12 cellular contexts compared by ENCODE assay signal in genomic region chr1:198024782-198025181, GRCh38.
DNase-seq lines count a peak whose midpoint lies in the region; ATAC-seq and TF ChIP-seq lines count a peak whose summit lies in the region.
"Had no signal": no experiment of that assay in that cellular context is flagged by ENCODE, and none has a peak within 500 bp of the region (broad histone marks: within the 10 kb centered on the region; RNA-seq: fewer than 3 reads in every experiment).

No MANE protein-coding gene starts in this region.

- TF ChIP-seq CTCF in tibial artery (IDR thresholded peaks at IDR 0.05) (no peak), CD14-positive monocyte (IDR thresholded peaks at IDR 0.05) (no peak)

- H3K27me3 ChIP-seq in GM23248 (replicated peaks; ENCODE audit: insufficient read depth) (no peaks in the 10 kb centered on the region), tibial artery (no peaks in the 10 kb centered on the region)
- H3K27me3 ChIP-seq: adrenal gland had no signal

- peaks cover 0 to 6% (median 2%) of the 10 kb centered on the region in 7 donors for H3K9me3 Mint-ChIP-seq in CD14-positive monocyte

- no peaks in the 10 kb centered on the region for H3K4me1 Mint-ChIP-seq in CD14-positive monocyte

- no peak overlapping the region for H3K9ac ChIP-seq in GM23248

- H4K20me1 ChIP-seq in GM23248 (ENCODE audit: insufficient read depth): no peaks in the 10 kb centered on the region

- DNase-seq in AG20443 (ENCODE audit: low spot score): peak; percentile 15
- DNase-seq in GM23248: peak; percentile 61
- peak; percentile 1 to 13 for DNase-seq in SHP77 (lab: John Stamatoyannopoulos, UW)
- peak; percentile 32 for DNase-seq in iPS-NIHi7 (ENCODE audit: extremely low spot score)
- DNase-seq in HK-2 (ENCODE audit: unreplicated experiment): no peak
- DNase-seq in tibial artery: no peak
- no peak for DNase-seq in CD14-positive monocyte (ENCODE audit: low spot score)
- DNase-seq: C1 segment of cervical spinal cord, islet precursor cell, SIG-M5 had no signal

- no peak overlapping the region for H3K4me3 Mint-ChIP-seq in CD14-positive monocyte

- no peaks in the 10 kb centered on the region for H3F3A ChIP-seq in GM23248 (ENCODE audit: insufficient read depth)

- in situ Hi-C loops in GM23248 (cut with MboI): no loop called here

- no peak for ATAC-seq in HG03108 (IDR thresholded peaks at IDR 0.05; ENCODE audit: unreplicated experiment)

- H3K27me3 Mint-ChIP-seq in CD14-positive monocyte (ENCODE audit: low read depth in 3 of 3): peaks cover 0 to 2% (median 0%) of the 10 kb centered on the region in 3 donors

- H3K36me3 ChIP-seq in GM23248 (ENCODE audit: low read depth) (no peaks in the 10 kb centered on the region), tibial artery (no peaks in the 10 kb centered on the region)
- H3K36me3 ChIP-seq: adrenal gland had no signal

- H3K27ac ChIP-seq in GM23248 (no peak overlapping the region), tibial artery (no peak overlapping the region)
- H3K27ac ChIP-seq: adrenal gland had no signal

- no peak overlapping the region for H3K4me2 ChIP-seq in GM23248 (ENCODE audit: unreplicated experiment)

- no peaks in the 10 kb centered on the region for H3K79me2 ChIP-seq in GM23248 (ENCODE audit: insufficient read depth)

- H3K9me3 ChIP-seq in GM23248 (ENCODE audit: low read depth): no peaks in the 10 kb centered on the region
- no peaks in the 10 kb centered on the region for H3K9me3 ChIP-seq in tibial artery
- H3K9me3 ChIP-seq: adrenal gland had no signal

- no peaks in the 10 kb centered on the region for H3K9me2 ChIP-seq in GM23248 (ENCODE audit: insufficient read depth)

- H3K4me3 ChIP-seq in GM23248: no peak overlapping the region
- no peak overlapping the region for H3K4me3 ChIP-seq in tibial artery
- H3K4me3 ChIP-seq: adrenal gland had no signal

- intact Hi-C loops in tibial artery (cut with DNase I; ENCODE audit: low total_unique reads) (no loop called here), CD14-positive monocyte (cut with micrococcal nuclease) (no loop called here)

- no peak overlapping the region for H3K27ac Mint-ChIP-seq in CD14-positive monocyte

- no peaks in the 10 kb centered on the region for H3K36me3 Mint-ChIP-seq in CD14-positive monocyte

- no peak overlapping the region for H2AFZ ChIP-seq in GM23248

- H3K4me1 ChIP-seq in GM23248 (ENCODE audit: insufficient read depth) (no peaks in the 10 kb centered on the region), tibial artery (no peaks in the 10 kb centered on the region)
- H3K4me1 ChIP-seq: adrenal gland had no signal

Comparison
In these comparisons a context has a peak if more than half of its experiments do, and no peak if none do; other contexts are left out.
1. DNase-seq: peak in AG20443 (single experiment), GM23248 (single experiment), SHP77 (2 of 2) and iPS-NIHi7 (single experiment); none in HK-2 (single experiment), tibial artery (0 of 2) and CD14-positive monocyte (single experiment).